18 cellular contexts compared by ENCODE assay signal in genomic region chr6:1825277-1825676, GRCh38.
"Had no signal": no experiment of that assay in that cellular context is flagged by ENCODE, and none has a peak within 500 bp of the region (broad histone marks: within the 10 kb centered on the region; RNA-seq: fewer than 3 reads in every experiment).

No MANE protein-coding gene starts in this region.

- H3K27ac Mint-ChIP-seq: naive thymus-derived CD8-positive, alpha-beta T cell had no signal

- ATAC-seq: heart right ventricle; naive thymus-derived CD8-positive, alpha-beta T cell had no signal

- H3K9me3 ChIP-seq: neutrophil had no signal

- H3K27me3 ChIP-seq: heart right ventricle, neutrophil, right atrium auricular region, sigmoid colon, stomach had no signal

- H3K4me3 ChIP-seq: coronary artery, heart right ventricle, right atrium auricular region, sigmoid colon, skin epidermis, stomach had no signal

- H3K36me3 ChIP-seq: heart right ventricle, neutrophil, right atrium auricular region, sigmoid colon had no signal

- H3K27me3 Mint-ChIP-seq: naive thymus-derived CD8-positive, alpha-beta T cell had no signal

- DNase-seq: effector CD4-positive, alpha-beta T cell; heart right ventricle; hypothalamus; kidney glomerular epithelial cell; naive thymus-derived CD8-positive, alpha-beta T cell; sigmoid colon; stimulated activated CD4-positive, alpha-beta T cell treated with anti-CD3 and anti-CD28 coated beads, Interleukin-2, amount 100 ng/mL, for 24 hours; stimulated activated CD4-positive, alpha-beta T cell treated with anti-CD3 and anti-CD28 coated beads, Interleukin-4, amount 100 ng/mL, for 4 hours; stimulated activated naive CD4-positive, alpha-beta T cell; stomach; substantia nigra; trophoblast cell had no signal

- H3K27ac ChIP-seq: coronary artery, heart right ventricle, neutrophil, right atrium auricular region, sigmoid colon, skin epidermis, stomach had no signal

- H3K4me3 Mint-ChIP-seq: naive thymus-derived CD8-positive, alpha-beta T cell had no signal

- FAIRE-seq: frontal cortex, islet of Langerhans had no signal
